In genomic region chr16:75074415-75074793, GRCh38 we compare ENCODE assay signal across 15 cellular contexts. TPM values are rescaled to one million over a fixed set of nuclear protein-coding genes. Genes with fewer than 3 reads are reported as not detected.
DNase-seq lines count a peak whose midpoint lies in the region; ATAC-seq and TF ChIP-seq lines count a peak whose summit lies in the region.
"Had no signal": no experiment of that assay in that cellular context is flagged by ENCODE, and none has a peak within 500 bp of the region (broad histone marks: within the 10 kb centered on the region; RNA-seq: fewer than 3 reads in every experiment).

No MANE protein-coding gene starts in this region.

- no peak overlapping the region for H3K4me3 Mint-ChIP-seq in activated CD4-positive, alpha-beta T cell treated with anti-CD3 and anti-CD28 coated beads for 36 hours
- H3K4me3 Mint-ChIP-seq in activated naive CD8-positive, alpha-beta T cell treated with anti-CD3 and anti-CD28 coated beads for 36 hours, result no peak overlapping the region
- no peak overlapping the region for H3K4me3 Mint-ChIP-seq in nephron progenitor cell

- H3K9me3 ChIP-seq in KOPT-K1 (ENCODE audit: insufficient read depth, low read length, poor library complexity, severe bottlenecking), result no peaks in the 10 kb centered on the region
- H3K9me3 ChIP-seq: ascending aorta, Peyer's patch, testis had no signal

- no peaks in the 10 kb centered on the region for H3K27me3 Mint-ChIP-seq in activated CD4-positive, alpha-beta T cell treated with anti-CD3 and anti-CD28 coated beads for 36 hours
- H3K27me3 Mint-ChIP-seq in activated naive CD8-positive, alpha-beta T cell treated with anti-CD3 and anti-CD28 coated beads for 36 hours, result no peaks in the 10 kb centered on the region
- no peaks in the 10 kb centered on the region for H3K27me3 Mint-ChIP-seq in nephron progenitor cell (ENCODE audit: low read depth, poor library complexity)

- POLR2A ChIA-PET in activated CD4-positive, alpha-beta T cell treated with anti-CD3 and anti-CD28 coated beads for 36 hours (lab: Charles Lee), result interaction anchor here (0.6 to 1.7 kb wide), 4 partner anchors 17 to 89 kb away, joined by 3 to 5 read pairs (median 4); partner anchors contain the start of gene WDR59

- peaks cover 63% of the 10 kb centered on the region for H3K4me1 Mint-ChIP-seq in activated CD4-positive, alpha-beta T cell treated with anti-CD3 and anti-CD28 coated beads for 36 hours
- H3K4me1 Mint-ChIP-seq in activated naive CD8-positive, alpha-beta T cell treated with anti-CD3 and anti-CD28 coated beads for 36 hours, result peaks cover 35% of the 10 kb centered on the region
- peaks cover 39% of the 10 kb centered on the region for H3K4me1 Mint-ChIP-seq in nephron progenitor cell

- intact Hi-C loops in activated CD4-positive, alpha-beta T cell treated with anti-CD3 and anti-CD28 coated beads for 36 hours (cut with DNase I, micrococcal nuclease), result loop anchor here in 1 of 2 experiments (2.0 kb wide), 1 partner anchor 76 kb away; the partner anchor contains the start of gene ZNRF1

- ATAC-seq in activated CD4-positive, alpha-beta T cell treated with anti-CD3 and anti-CD28 coated beads for 36 hours, result no peak
- ATAC-seq in GM19463 (IDR thresholded peaks at IDR 0.05; ENCODE audit: unreplicated experiment), result no peak

- CTCF ChIA-PET in activated CD4-positive, alpha-beta T cell treated with anti-CD3 and anti-CD28 coated beads for 36 hours (lab: Charles Lee), result interaction anchor here (1.2 to 1.8 kb wide), 3 partner anchors 13 to 76 kb away, joined by 5 to 6 read pairs (median 6); partner anchors contain the start of gene ZNRF1

- peaks cover 10% of the 10 kb centered on the region; the same call in 1 of the 2 replicates for H3K36me3 ChIP-seq in KOPT-K1 (ENCODE audit: insufficient read depth, low read length)
- H3K36me3 ChIP-seq: ascending aorta, Peyer's patch had no signal

- no peak for TF ChIP-seq CTCF in nephron progenitor cell (IDR thresholded peaks at IDR 0.05)

- peaks cover 12% of the 10 kb centered on the region for H3K36me3 Mint-ChIP-seq in activated CD4-positive, alpha-beta T cell treated with anti-CD3 and anti-CD28 coated beads for 36 hours (ENCODE audit: low read depth)
- H3K36me3 Mint-ChIP-seq in activated naive CD8-positive, alpha-beta T cell treated with anti-CD3 and anti-CD28 coated beads for 36 hours, result no peaks in the 10 kb centered on the region
- peaks cover 38% of the 10 kb centered on the region for H3K36me3 Mint-ChIP-seq in nephron progenitor cell (ENCODE audit: low read depth)

- peak overlapping the region; percentile 96 for H3K27ac ChIP-seq in KOPT-K1 (ENCODE audit: low read depth, low read length, poor library complexity, severe bottlenecking)
- H3K27ac ChIP-seq: ascending aorta, SK-N-MC, testis had no signal

- DNase-seq in activated CD4-positive, alpha-beta T cell treated with anti-CD3 and anti-CD28 coated beads for 36 hours, result no peak
- no peak for DNase-seq in activated CD4-positive, alpha-beta T cell treated with anti-CD3 and anti-CD28 coated beads, Interleukin-2, amount 50 U/mL, for 4 hours
- no peak for DNase-seq in activated naive CD8-positive, alpha-beta T cell treated with anti-CD3 and anti-CD28 coated beads for 36 hours
- no peak for DNase-seq in nephron progenitor cell
- no peak for DNase-seq in germinal center (ENCODE audit: low spot score)
- no peak for DNase-seq in NOMO-1 treated with dmso at 0.1 percent for 144 hours (lab: John Stamatoyannopoulos, UW; ENCODE audit: unreplicated experiment)
- DNase-seq: NCI-H1436 treated with DMSO at 0.1 percent for 48 hours, NCI-H2171 treated with DMSO at 0.1 percent for 48 hours, NCI-H774, testis had no signal

- peaks cover 2% of the 10 kb centered on the region for H3K9me3 Mint-ChIP-seq in activated CD4-positive, alpha-beta T cell treated with anti-CD3 and anti-CD28 coated beads for 36 hours (ENCODE audit: low read depth)
- peaks cover 5% of the 10 kb centered on the region for H3K9me3 Mint-ChIP-seq in activated naive CD8-positive, alpha-beta T cell treated with anti-CD3 and anti-CD28 coated beads for 36 hours
- peaks cover 26% of the 10 kb centered on the region for H3K9me3 Mint-ChIP-seq in nephron progenitor cell

- peak overlapping the region; percentile 78 for H3K27ac Mint-ChIP-seq in activated CD4-positive, alpha-beta T cell treated with anti-CD3 and anti-CD28 coated beads for 36 hours
- H3K27ac Mint-ChIP-seq in activated naive CD8-positive, alpha-beta T cell treated with anti-CD3 and anti-CD28 coated beads for 36 hours, result peak overlapping the region; percentile 52
- peak overlapping the region; percentile 41 for H3K27ac Mint-ChIP-seq in nephron progenitor cell

RNA-seq across cellular contexts. Expression of gene LDHD, which starts 42.2 kb away (rescaled TPM):
- under 1 TPM in 1 of 2 experiments, not detected in 1; 0.21 TPM for total RNA-seq in activated CD4-positive, alpha-beta T cell treated with anti-CD3 and anti-CD28 coated beads for 36 hours
- total RNA-seq in activated naive CD8-positive, alpha-beta T cell treated with anti-CD3 and anti-CD28 coated beads for 36 hours, result not detected
